Comparison of ENCODE assay signal across 16 cellular contexts in genomic region chr10:23467548-23467947, GRCh38. TPM values are rescaled to one million over a fixed set of nuclear protein-coding genes. Genes with fewer than 3 reads are reported as not detected.
A peak's percentile ranks its signal among the peaks of the same experiment; 100 is the strongest.
DNase-seq lines count a peak whose midpoint lies in the region; ATAC-seq and TF ChIP-seq lines count a peak whose summit lies in the region.
"Had no signal": no experiment of that assay in that cellular context is flagged by ENCODE, and none has a peak within 500 bp of the region (broad histone marks: within the 10 kb centered on the region; RNA-seq: fewer than 3 reads in every experiment).

No MANE protein-coding gene starts in this region.

- DNase-seq in type B pancreatic cell (ENCODE audit: extremely low spot score, unreplicated experiment) (no peak), GM10248 (ENCODE audit: extremely low spot score) (no peak)
- no peak for DNase-seq in activated CD8-positive, alpha-beta T cell treated with anti-CD3 and anti-CD28 coated beads, Interleukin-2, amount 10 ng/mL, durations not matched to agents 7 days and 5 days
- no peak for DNase-seq in T-helper 2 cell treated with Interferon-gamma antibody and Interleukin-4, amounts not matched to agents 5 μg/mL and 100 μg/mL, for 36 hours (ENCODE audit: low spot score)
- DNase-seq: AML-193; Caco-2; Calu3; CD4-positive, alpha-beta T cell; CD8-positive, alpha-beta T cell; DMS79 treated with DMSO at 0.1 percent for 48 hours; GF-D8 had no signal

- H3K27me3 Mint-ChIP-seq in activated T-helper 17 cell treated with anti-CD3 and anti-CD28 coated beads, Interleukin-2, amount 50 U/mL, for 72 hours: peaks cover 10% of the 10 kb centered on the region
- H3K27me3 Mint-ChIP-seq in type B pancreatic cell: peaks cover 17% of the 10 kb centered on the region
- H3K27me3 Mint-ChIP-seq in activated CD8-positive, alpha-beta T cell treated with anti-CD3 and anti-CD28 coated beads, Interleukin-2, amount 10 ng/mL, durations not matched to agents 7 days and 5 days (ENCODE audit: low read depth): peaks cover 16% of the 10 kb centered on the region
- peaks cover 20% of the 10 kb centered on the region for H3K27me3 Mint-ChIP-seq in T-helper 2 cell treated with Interferon-gamma antibody and Interleukin-4, amounts not matched to agents 5 μg/mL and 100 μg/mL, for 36 hours (ENCODE audit: low read depth)

- no peak overlapping the region for H3K4me3 Mint-ChIP-seq in activated T-helper 17 cell treated with anti-CD3 and anti-CD28 coated beads, Interleukin-2, amount 50 U/mL, for 72 hours
- H3K4me3 Mint-ChIP-seq in type B pancreatic cell: no peak overlapping the region
- H3K4me3 Mint-ChIP-seq in activated CD8-positive, alpha-beta T cell treated with anti-CD3 and anti-CD28 coated beads, Interleukin-2, amount 10 ng/mL, durations not matched to agents 7 days and 5 days: no peak overlapping the region
- no peak overlapping the region for H3K4me3 Mint-ChIP-seq in T-helper 2 cell treated with Interferon-gamma antibody and Interleukin-4, amounts not matched to agents 5 μg/mL and 100 μg/mL, for 36 hours
- H3K4me3 Mint-ChIP-seq: B cell; CD4-positive, alpha-beta T cell; CD8-positive, alpha-beta T cell had no signal

- H3K9me3 Mint-ChIP-seq in activated T-helper 17 cell treated with anti-CD3 and anti-CD28 coated beads, Interleukin-2, amount 50 U/mL, for 72 hours: no peaks in the 10 kb centered on the region
- H3K9me3 Mint-ChIP-seq in type B pancreatic cell: no peaks in the 10 kb centered on the region
- H3K9me3 Mint-ChIP-seq in activated CD8-positive, alpha-beta T cell treated with anti-CD3 and anti-CD28 coated beads, Interleukin-2, amount 10 ng/mL, durations not matched to agents 7 days and 5 days (ENCODE audit: insufficient read depth): no peaks in the 10 kb centered on the region
- H3K9me3 Mint-ChIP-seq in T-helper 2 cell treated with Interferon-gamma antibody and Interleukin-4, amounts not matched to agents 5 μg/mL and 100 μg/mL, for 36 hours: no peaks in the 10 kb centered on the region
- H3K9me3 Mint-ChIP-seq: CD4-positive, alpha-beta T cell; CD8-positive, alpha-beta T cell had no signal

- ATAC-seq in GM19372 (IDR thresholded peaks at IDR 0.05; ENCODE audit: low read depth, unreplicated experiment): peak; percentile 66
- peak; percentile 28 for ATAC-seq in activated T-helper 17 cell treated with anti-CD3 and anti-CD28 coated beads, Interleukin-2, amount 50 U/mL, for 72 hours (replicated peaks)
- ATAC-seq in activated CD8-positive, alpha-beta T cell treated with anti-CD3 and anti-CD28 coated beads, Interleukin-2, amount 10 ng/mL, durations not matched to agents 7 days and 5 days: no peak
- ATAC-seq: A549; CD8-positive, alpha-beta T cell; GM12878 had no signal

- CTCF ChIA-PET in GM10248 (lab: Yijun Ruan, JAX): interaction anchor here (1.3 kb wide), 1 partner anchor 61 kb away, joined by 3 read pairs; no protein-coding TSS in a partner anchor
- CTCF ChIA-PET in activated CD8-positive, alpha-beta T cell treated with anti-CD3 and anti-CD28 coated beads, Interleukin-2, amount 10 ng/mL, durations not matched to agents 7 days and 5 days (lab: Charles Lee): interaction anchor here (1.4 kb wide), 1 partner anchor 13 kb away, joined by 4 read pairs; no protein-coding TSS in a partner anchor

- no peaks in the 10 kb centered on the region for H3K36me3 Mint-ChIP-seq in activated T-helper 17 cell treated with anti-CD3 and anti-CD28 coated beads, Interleukin-2, amount 50 U/mL, for 72 hours (ENCODE audit: low read depth)
- no peaks in the 10 kb centered on the region for H3K36me3 Mint-ChIP-seq in type B pancreatic cell
- no peaks in the 10 kb centered on the region for H3K36me3 Mint-ChIP-seq in activated CD8-positive, alpha-beta T cell treated with anti-CD3 and anti-CD28 coated beads, Interleukin-2, amount 10 ng/mL, durations not matched to agents 7 days and 5 days (ENCODE audit: low read depth)
- H3K36me3 Mint-ChIP-seq in T-helper 2 cell treated with Interferon-gamma antibody and Interleukin-4, amounts not matched to agents 5 μg/mL and 100 μg/mL, for 36 hours (ENCODE audit: low read depth): no peaks in the 10 kb centered on the region
- H3K36me3 Mint-ChIP-seq: CD8-positive, alpha-beta T cell had no signal

- TF ChIP-seq CTCF in type B pancreatic cell (conservative IDR thresholded peaks at IDR 0.05) (no peak), GM10248 (IDR thresholded peaks at IDR 0.05; ENCODE audit: control extremely low read depth, extremely low read depth, low read depth, missing control alignments) (no peak)

- no peaks in the 10 kb centered on the region for H3K4me1 Mint-ChIP-seq in activated T-helper 17 cell treated with anti-CD3 and anti-CD28 coated beads, Interleukin-2, amount 50 U/mL, for 72 hours
- no peaks in the 10 kb centered on the region for H3K4me1 Mint-ChIP-seq in type B pancreatic cell (ENCODE audit: unreplicated experiment)
- no peaks in the 10 kb centered on the region for H3K4me1 Mint-ChIP-seq in activated CD8-positive, alpha-beta T cell treated with anti-CD3 and anti-CD28 coated beads, Interleukin-2, amount 10 ng/mL, durations not matched to agents 7 days and 5 days (ENCODE audit: low read depth)
- H3K4me1 Mint-ChIP-seq in T-helper 2 cell treated with Interferon-gamma antibody and Interleukin-4, amounts not matched to agents 5 μg/mL and 100 μg/mL, for 36 hours (ENCODE audit: low read depth): no peaks in the 10 kb centered on the region

- no peak overlapping the region for H3K27ac Mint-ChIP-seq in activated T-helper 17 cell treated with anti-CD3 and anti-CD28 coated beads, Interleukin-2, amount 50 U/mL, for 72 hours
- H3K27ac Mint-ChIP-seq in type B pancreatic cell: peak overlapping the region; percentile 4
- no peak overlapping the region for H3K27ac Mint-ChIP-seq in activated CD8-positive, alpha-beta T cell treated with anti-CD3 and anti-CD28 coated beads, Interleukin-2, amount 10 ng/mL, durations not matched to agents 7 days and 5 days
- no peak overlapping the region for H3K27ac Mint-ChIP-seq in T-helper 2 cell treated with Interferon-gamma antibody and Interleukin-4, amounts not matched to agents 5 μg/mL and 100 μg/mL, for 36 hours
- H3K27ac Mint-ChIP-seq: B cell; CD4-positive, alpha-beta T cell; CD8-positive, alpha-beta T cell had no signal

- POLR2A ChIA-PET in GM10248 (lab: Yijun Ruan, JAX): no interaction called here
- POLR2A ChIA-PET in activated CD8-positive, alpha-beta T cell treated with anti-CD3 and anti-CD28 coated beads, Interleukin-2, amount 10 ng/mL, durations not matched to agents 7 days and 5 days (lab: Charles Lee): no interaction called here

RNA-seq across cellular contexts. Expression of gene OTUD1, which starts 28.7 kb away (rescaled TPM):
- 10 to 100 TPM; 11.5 to 13.1 TPM for total RNA-seq in activated T-helper 17 cell treated with anti-CD3 and anti-CD28 coated beads, Interleukin-2, amount 50 U/mL, for 72 hours
- total RNA-seq in type B pancreatic cell (ENCODE audit: low replicate concordance): 16.1 and 20.9 TPM in 2 replicates
- 1 to 10 TPM; 8.4 to 8.9 TPM for total RNA-seq in activated CD8-positive, alpha-beta T cell treated with anti-CD3 and anti-CD28 coated beads, Interleukin-2, amount 10 ng/mL, durations not matched to agents 7 days and 5 days
